ENCODE assay signal across 11 cellular contexts in genomic region chr4:156476359-156476758, GRCh38.
A peak's percentile ranks its signal among the peaks of the same experiment; 100 is the strongest.
DNase-seq lines count a peak whose midpoint lies in the region; ATAC-seq, FAIRE-seq and TF ChIP-seq lines count a peak whose summit lies in the region.
"Had no signal": no experiment of that assay in that cellular context is flagged by ENCODE, and none has a peak within 500 bp of the region (broad histone marks: within the 10 kb centered on the region; RNA-seq: fewer than 3 reads in every experiment).

No MANE protein-coding gene starts in this region.

- peak overlapping the region; percentile 57 for H3K27ac ChIP-seq in A673 (ENCODE audit: low read depth, low read length, poor library complexity, severe bottlenecking)
- no peak overlapping the region for H3K27ac ChIP-seq in suprapubic skin

- intact Hi-C loops in A673 (cut with micrococcal nuclease; ENCODE audit: unreplicated experiment), result loop anchor here (1.0 to 10.0 kb wide), 5 partner anchors 41 to 1696 kb away; partner anchors contain the start of gene GASK1B

- FAIRE-seq in GM12891 (lab: Jason Lieb, UNC), result no peak

- DNase-seq in A673 (ENCODE audit: low spot score), result peak; percentile 76
- DNase-seq in HT1080 (ENCODE audit: low read depth), result peak; percentile 98
- peak; percentile 95 for DNase-seq in astrocyte of the cerebellum (ENCODE audit: low read depth)
- peak; percentile 98 for DNase-seq in kidney epithelial cell (ENCODE audit: low read depth)
- no peak for DNase-seq in GM12891 (ENCODE audit: insufficient read length, low spot score)
- no peak for DNase-seq in NCI-H1048 (lab: John Stamatoyannopoulos, UW)
- no peak for DNase-seq in suprapubic skin (ENCODE audit: low spot score in 2 of 2)
- DNase-seq: NCI-H2029, retina, T-cell had no signal

- POLR2A ChIA-PET in A673 (lab: Charles Lee; ENCODE audit: low non-redundant PET), result no interaction called here

- in situ Hi-C loops in astrocyte of the cerebellum (cut with HindIII; ENCODE audit: low sequenced_read_pairs), result no loop called here

- H3K27me3 ChIP-seq in A673 (replicated peaks; ENCODE audit: insufficient read depth, low read depth, low read length, poor library complexity) (no peaks in the 10 kb centered on the region), kidney epithelial cell (ENCODE audit: control insufficient read depth, insufficient read depth, low read length) (no peaks in the 10 kb centered on the region), suprapubic skin (no peaks in the 10 kb centered on the region)

- H3K4me1 ChIP-seq in A673 (ENCODE audit: insufficient read depth, low read length, poor library complexity, severe bottlenecking), result peaks cover 14% of the 10 kb centered on the region
- no peaks in the 10 kb centered on the region for H3K4me1 ChIP-seq in suprapubic skin

- ATAC-seq in HG03175 (IDR thresholded peaks at IDR 0.05; ENCODE audit: unreplicated experiment), result no peak
- ATAC-seq: T-cell had no signal

- TF ChIP-seq EP300 in suprapubic skin (IDR thresholded peaks at IDR 0.05), result no peak

- WGBS in suprapubic skin, result 61% methylated on average over 2 of the region's 2 CpGs

- CTCF ChIA-PET in A673 (lab: Charles Lee), result interaction anchor here (0.8 to 1.9 kb wide), 4 partner anchors 490 to 569 kb away, joined by 3 to 14 read pairs (median 7); no protein-coding TSS in a partner anchor

- H3K4me3 ChIP-seq in A673 (ENCODE audit: low read depth, low read length, poor library complexity, severe bottlenecking) (no peak overlapping the region), astrocyte of the cerebellum (ENCODE audit: low read depth, low read length) (no peak overlapping the region), kidney epithelial cell (ENCODE audit: low read depth, low read length) (no peak overlapping the region), suprapubic skin (no peak overlapping the region)

- TF ChIP-seq POLR2A in GM12891 (IDR thresholded peaks at IDR 0.05; ENCODE audit: low read depth, low read length), result no peak
- TF ChIP-seq POLR2A in suprapubic skin (IDR thresholded peaks at IDR 0.05), result no peak

- BruUV-seq in A673 (replicated peaks; lab: Mats Ljungman, UMichigan), result no TSS peak

- H3K36me3 ChIP-seq in A673 (ENCODE audit: insufficient read depth, low read length, poor library complexity, severe bottlenecking), result peaks cover 4% of the 10 kb centered on the region
- H3K36me3 ChIP-seq in kidney epithelial cell (ENCODE audit: control insufficient read depth, insufficient read depth, low read length), result no peaks in the 10 kb centered on the region
- no peaks in the 10 kb centered on the region for H3K36me3 ChIP-seq in suprapubic skin

- TF ChIP-seq CTCF in A673 (conservative IDR thresholded peaks at IDR 0.05; ENCODE audit: low read depth, low read length), result no peak
- TF ChIP-seq CTCF in astrocyte of the cerebellum (IDR thresholded peaks at IDR 0.05; ENCODE audit: low read depth, low read length, missing control alignments), result no peak
- no peak for TF ChIP-seq CTCF in kidney epithelial cell (IDR thresholded peaks at IDR 0.05; ENCODE audit: insufficient read depth, low read length, poor library complexity, severe bottlenecking)
- no peak for TF ChIP-seq CTCF in suprapubic skin (IDR thresholded peaks at IDR 0.05)

- peaks cover 6% of the 10 kb centered on the region for H3K9me3 ChIP-seq in A673 (ENCODE audit: low read depth, low read length, poor library complexity, severe bottlenecking)
- no peaks in the 10 kb centered on the region for H3K9me3 ChIP-seq in suprapubic skin

TF ChIP-seq in GM12891, 5 proteins besides CTCF, POLR2A, EP300 and RAD21:
- TF ChIP-seq POU2F2 (IDR thresholded peaks at IDR 0.05; ENCODE audit: low read depth, low read length), result no peak
- no peak for TF ChIP-seq TAF1 (IDR thresholded peaks at IDR 0.05; ENCODE audit: low read depth, low read length)
- no peak for TF ChIP-seq SPI1 (IDR thresholded peaks at IDR 0.05; ENCODE audit: low read depth, low read length)
- TF ChIP-seq PAX5 (IDR thresholded peaks at IDR 0.05; ENCODE audit: insufficient read depth, low read length, severe bottlenecking), result no peak
- TF ChIP-seq POLR2AphosphoS5 (IDR thresholded peaks at IDR 0.05; ENCODE audit: low read depth, low read length), result no peak

Comparison
In these comparisons a context has a peak if more than half of its experiments do, and no peak if none do; other contexts are left out.
1. DNase-seq: peak in A673 (single experiment), HT1080 (single experiment), astrocyte of the cerebellum (single experiment) and kidney epithelial cell (single experiment); none in GM12891 (single experiment), NCI-H1048 (single experiment) and suprapubic skin (0 of 2).